ENCODE assay signal across 25 cellular contexts in genomic region chr15:96736384-96736783, GRCh38.
"Had no signal": no experiment of that assay in that cellular context is flagged by ENCODE, and none has a peak within 500 bp of the region (broad histone marks: within the 10 kb centered on the region; RNA-seq: fewer than 3 reads in every experiment).

No MANE protein-coding gene starts in this region.

- H3K4me1 Mint-ChIP-seq: activated CD4-positive, alpha-beta memory T cell treated with anti-CD3 and anti-CD28 coated beads, Interleukin-2, amount 10 ng/mL, durations not matched to agents 7 days and 5 days; activated naive CD8-positive, alpha-beta T cell treated with anti-CD3 and anti-CD28 coated beads, Interleukin-2, amount 10 ng/mL, durations not matched to agents 7 days and 5 days; mesothelial cell of epicardium; naive thymus-derived CD8-positive, alpha-beta T cell; T-cell had no signal

- H3K4me3 ChIP-seq: coronary artery, esophagus squamous epithelium, left ventricle myocardium inferior, neural progenitor cell, ovary, prostate gland, right atrium auricular region, thyroid gland had no signal

- H3K27me3 ChIP-seq: esophagus squamous epithelium, neural progenitor cell, ovary, right atrium auricular region, thyroid gland had no signal

- H3K36me3 ChIP-seq: esophagus squamous epithelium, left ventricle myocardium inferior, neural progenitor cell, ovary, prostate gland, right atrium auricular region, thyroid gland had no signal

- H3K36me3 Mint-ChIP-seq: activated naive CD8-positive, alpha-beta T cell treated with anti-CD3 and anti-CD28 coated beads, Interleukin-2, amount 10 ng/mL, durations not matched to agents 7 days and 5 days; mesothelial cell of epicardium; naive thymus-derived CD8-positive, alpha-beta T cell; neural progenitor cell; T-cell had no signal

- H3K27ac ChIP-seq: coronary artery, esophagus squamous epithelium, left ventricle myocardium inferior, neural progenitor cell, ovary, prostate gland, right atrium auricular region, thyroid gland had no signal

- H3K27ac Mint-ChIP-seq: activated CD4-positive, alpha-beta memory T cell treated with anti-CD3 and anti-CD28 coated beads, Interleukin-2, amount 10 ng/mL, durations not matched to agents 7 days and 5 days; activated naive CD4-positive, alpha-beta T cell treated with anti-CD3 and anti-CD28 coated beads for 36 hours; activated naive CD8-positive, alpha-beta T cell treated with anti-CD3 and anti-CD28 coated beads, Interleukin-2, amount 10 ng/mL, durations not matched to agents 7 days and 5 days; activated T-cell treated with anti-CD3 and anti-CD28 coated beads, Interleukin-2, amount 50 U/mL, for 72 hours; mesothelial cell of epicardium; naive thymus-derived CD8-positive, alpha-beta T cell; neural progenitor cell; stimulated activated naive CD8-positive, alpha-beta T cell treated with anti-CD3 and anti-CD28 coated beads, Interleukin-15, Interleukin-2, amounts not matched to agents 100 ng/mL and 50 ng/mL, for 24 hours; T-cell had no signal

- DNase-seq: activated CD4-positive, alpha-beta memory T cell treated with anti-CD3 and anti-CD28 coated beads, Interleukin-2, amount 10 ng/mL, durations not matched to agents 7 days and 5 days; activated CD4-positive, alpha-beta T cell treated with anti-CD3 and anti-CD28 coated beads for 48 hours; activated CD4-positive, CD25-positive, alpha-beta regulatory T cell; activated effector memory CD4-positive, alpha-beta T cell treated with Interleukin-2 at 50 U/mL for 16 hours; activated naive CD4-positive, alpha-beta T cell treated with anti-CD3 and anti-CD28 coated beads for 36 hours; activated naive CD8-positive, alpha-beta T cell treated with anti-CD3 and anti-CD28 coated beads, Interleukin-2, amount 10 ng/mL, durations not matched to agents 7 days and 5 days; activated T-cell treated with anti-CD3 and anti-CD28 coated beads, Interleukin-2, amount 50 U/mL, for 72 hours; amniotic stem cell; esophagus squamous epithelium; foreskin fibroblast; kidney; left ventricle myocardium inferior; naive thymus-derived CD8-positive, alpha-beta T cell; ovary; stimulated activated CD4-positive, alpha-beta T cell treated with anti-CD3 and anti-CD28 coated beads, Interleukin-12 subunit alpha, Interleukin-12 subunit beta, amount 100 ng/mL, for 4 hours; stimulated activated CD4-positive, alpha-beta T cell treated with anti-CD3 and anti-CD28 coated beads, Interleukin-4, amount 100 ng/mL, for 4 hours; substantia nigra; T-cell; thyroid gland had no signal

- H3K9me3 Mint-ChIP-seq: activated naive CD4-positive, alpha-beta T cell treated with anti-CD3 and anti-CD28 coated beads for 36 hours; mesothelial cell of epicardium; neural progenitor cell; stimulated activated naive CD8-positive, alpha-beta T cell treated with anti-CD3 and anti-CD28 coated beads, Interleukin-15, Interleukin-2, amounts not matched to agents 100 ng/mL and 50 ng/mL, for 24 hours had no signal

- H3K27me3 Mint-ChIP-seq: activated CD4-positive, alpha-beta memory T cell treated with anti-CD3 and anti-CD28 coated beads, Interleukin-2, amount 10 ng/mL, durations not matched to agents 7 days and 5 days; activated naive CD8-positive, alpha-beta T cell treated with anti-CD3 and anti-CD28 coated beads, Interleukin-2, amount 10 ng/mL, durations not matched to agents 7 days and 5 days; stimulated activated naive CD8-positive, alpha-beta T cell treated with anti-CD3 and anti-CD28 coated beads, Interleukin-15, Interleukin-2, amounts not matched to agents 100 ng/mL and 50 ng/mL, for 24 hours; T-cell had no signal

- H3K4me3 Mint-ChIP-seq: activated CD4-positive, alpha-beta memory T cell treated with anti-CD3 and anti-CD28 coated beads, Interleukin-2, amount 10 ng/mL, durations not matched to agents 7 days and 5 days; activated naive CD4-positive, alpha-beta T cell treated with anti-CD3 and anti-CD28 coated beads for 36 hours; activated naive CD8-positive, alpha-beta T cell treated with anti-CD3 and anti-CD28 coated beads, Interleukin-2, amount 10 ng/mL, durations not matched to agents 7 days and 5 days; activated T-cell treated with anti-CD3 and anti-CD28 coated beads, Interleukin-2, amount 50 U/mL, for 72 hours; mesothelial cell of epicardium; naive thymus-derived CD8-positive, alpha-beta T cell; neural progenitor cell; stimulated activated naive CD8-positive, alpha-beta T cell treated with anti-CD3 and anti-CD28 coated beads, Interleukin-15, Interleukin-2, amounts not matched to agents 100 ng/mL and 50 ng/mL, for 24 hours; T-cell had no signal
